Comparison of ENCODE assay signal across 1 cellular context in genomic region chr1:190178827-190179226, GRCh38.
TF ChIP-seq lines count a peak whose summit lies in the region.

No MANE protein-coding gene starts in this region.

TF ChIP-seq in IMR-90, 13 proteins besides CTCF, POLR2A, EP300 and RAD21 (continued from another document):
- TF ChIP-seq ELK1 (IDR thresholded peaks at IDR 0.05; ENCODE audit: borderline replicate concordance, low read depth, low read length): no peak
